In the genomic region with DNA sequence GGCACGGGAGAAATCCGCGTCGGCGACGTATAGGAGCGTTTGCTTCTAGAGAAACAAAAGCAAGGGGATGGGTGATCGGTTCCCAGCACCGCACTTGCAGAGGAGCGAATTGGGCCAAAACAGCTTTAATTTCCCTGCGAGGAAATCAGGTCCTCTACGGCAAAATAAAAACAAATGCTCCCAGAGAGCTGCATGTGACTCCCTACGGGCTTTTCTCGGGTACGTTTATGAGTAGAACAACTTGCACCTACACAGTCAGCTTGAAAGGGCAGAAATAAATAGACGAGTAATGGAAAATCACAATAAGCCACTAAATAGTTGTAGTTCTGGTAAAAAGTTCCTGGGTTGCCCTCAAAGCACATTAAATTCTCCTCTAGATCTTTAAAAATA, we compare ENCODE assay signal across 9 cellular contexts. TPM values are rescaled to one million over a fixed set of nuclear protein-coding genes. Genes with fewer than 3 reads are reported as not detected.
DNase-seq lines count a peak whose midpoint lies in the region; FAIRE-seq and TF ChIP-seq lines count a peak whose summit lies in the region.
"Had no signal": no experiment of that assay in that cellular context is flagged by ENCODE, and none has a peak within 500 bp of the region (broad histone marks: within the 10 kb centered on the region; RNA-seq: fewer than 3 reads in every experiment).

No MANE protein-coding gene starts in this region.

- no peak for FAIRE-seq in GM12892 (lab: Jason Lieb, UNC)

- H3K27ac ChIP-seq in SK-N-MC, result no peak overlapping the region
- H3K27ac ChIP-seq: KMS-11 had no signal

- DNase-seq in DMS79 treated with DMSO at 0.1 percent for 48 hours (lab: John Stamatoyannopoulos, UW), result peak; percentile 13
- no peak for DNase-seq in DMS79 (lab: John Stamatoyannopoulos, UW)
- no peak for DNase-seq in SK-N-MC (ENCODE audit: low read depth, low spot score)
- no peak for DNase-seq in fibroblast of mammary gland (ENCODE audit: low read depth)
- DNase-seq in skeletal muscle cell (ENCODE audit: low read depth), result no peak
- no peak for DNase-seq in NCI-H146 treated with DMSO at 0.1 percent for 48 hours (lab: John Stamatoyannopoulos, UW; ENCODE audit: unreplicated experiment)
- DNase-seq in GM12892 (ENCODE audit: insufficient read length), result no peak
- DNase-seq in effector CD8-positive, alpha-beta T cell (lab: John Stamatoyannopoulos, UW), result no peak

- no peaks in the 10 kb centered on the region for H3K36me3 ChIP-seq in SK-N-MC (ENCODE audit: insufficient read depth, low read length)

- no peak for TF ChIP-seq CTCF in fibroblast of mammary gland (conservative IDR thresholded peaks at IDR 0.05; ENCODE audit: control insufficient read depth, insufficient read depth, low read depth, low read length)

- H3K4me3 ChIP-seq in SK-N-MC, result peak overlapping the region; percentile 61
- peak overlapping the region; percentile 25 for H3K4me3 ChIP-seq in fibroblast of mammary gland (ENCODE audit: control insufficient read depth, low read depth, low read length)
- peak overlapping the region; percentile 21 for H3K4me3 ChIP-seq in skeletal muscle cell (ENCODE audit: low read depth, low read length)

- no peaks in the 10 kb centered on the region for H3K9me3 ChIP-seq in SK-N-MC (ENCODE audit: low read depth, low read length)

- TF ChIP-seq POLR2A in GM12892 (IDR thresholded peaks at IDR 0.05; ENCODE audit: low read depth, low read length), result no peak

- peak overlapping the region; percentile 9 for H3K9ac ChIP-seq in SK-N-MC (ENCODE audit: insufficient read length)
- H3K9ac ChIP-seq: KMS-11 had no signal

RNA-seq across cellular contexts. Expression of a gene that starts 1.2 kb away (rescaled TPM):
- not detected for polyA plus RNA-seq in GM12892 (2012; ENCODE audit: missing spikeins)
